In the genomic region with DNA sequence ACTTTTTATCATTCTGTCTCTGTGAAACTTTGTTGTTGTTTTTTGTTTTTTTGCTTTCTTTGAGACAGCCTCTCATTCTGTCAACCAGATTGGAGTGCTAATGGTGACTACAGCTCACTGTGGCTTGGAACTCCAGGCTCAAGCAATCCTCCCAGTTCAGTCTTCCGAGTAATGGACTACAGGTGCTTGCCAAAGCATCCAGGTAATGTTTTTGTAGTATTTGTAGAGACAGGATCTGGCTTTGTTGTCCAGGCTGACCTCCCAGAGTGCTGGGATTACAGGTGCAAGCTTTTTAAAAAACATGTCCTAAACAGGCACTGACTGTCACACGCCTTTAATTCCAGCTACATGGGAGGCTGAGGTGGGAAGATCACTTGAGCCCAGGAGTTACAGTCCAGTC, we compare ENCODE assay signal across 34 cellular contexts.
"Had no signal": no experiment of that assay in that cellular context is flagged by ENCODE, and none has a peak within 500 bp of the region (broad histone marks: within the 10 kb centered on the region; RNA-seq: fewer than 3 reads in every experiment).

No MANE protein-coding gene starts in this region.

- H3K27me3 ChIP-seq: MG63 had no signal

- H3K36me3 ChIP-seq: MG63 had no signal

- DNase-seq: Karpas-422, Kasumi-1, MG63, MM.1S, MV-4-11, NCI-H1048, NCI-H1092, NCI-H1092 treated with DMSO at 0.1 percent for 48 hours, NCI-H1105, NCI-H1105 treated with DMSO at 0.1 percent for 48 hours, NCI-H1417, NCI-H1417 treated with DMSO at 0.1 percent for 48 hours, NCI-H1436, NCI-H1436 treated with DMSO at 0.1 percent for 48 hours, NCI-H146, NCI-H1694, NCI-H1694 treated with DMSO at 0.1 percent for 48 hours, NCI-H187, NCI-H187 treated with DMSO at 0.1 percent for 48 hours, NCI-H1930, NCI-H2029, NCI-H2029 treated with DMSO at 0.1 percent for 48 hours, NCI-H2081, NCI-H2081 treated with DMSO at 0.1 percent for 48 hours, NCI-H2171, NCI-H2171 treated with DMSO at 0.1 percent for 48 hours, NCI-H2227 treated with DMSO at 0.1 percent for 48 hours, NCI-H226, NCI-H345, NCI-H446, NCI-H446 treated with DMSO at 0.1 percent for 48 hours, NCI-H510A, NCI-H510A treated with DMSO at 0.1 percent for 48 hours, NCI-H524 had no signal

- H3K4me3 ChIP-seq: MG63 had no signal

- H3K9me3 ChIP-seq: MG63 had no signal
